1 cellular context compared by ENCODE assay signal in genomic region chr11:1754376-1755150, GRCh38.
TF ChIP-seq lines count a peak whose summit lies in the region.

No MANE protein-coding gene starts in this region.

TF ChIP-seq in HEK293, 187 proteins besides CTCF, POLR2A, EP300 and RAD21:
- TF ChIP-seq ZNF366 (tag by site-specific recombination; conservative IDR thresholded peaks at IDR 0.05), result peak; percentile 87
- no peak for TF ChIP-seq ZNF341 (tag by site-specific recombination; IDR thresholded peaks at IDR 0.05; ENCODE audit: low read depth)
TF ChIP-seq in HEK293: peak in this region for 1.
